ENCODE assay signal across 29 cellular contexts in the genomic region with DNA sequence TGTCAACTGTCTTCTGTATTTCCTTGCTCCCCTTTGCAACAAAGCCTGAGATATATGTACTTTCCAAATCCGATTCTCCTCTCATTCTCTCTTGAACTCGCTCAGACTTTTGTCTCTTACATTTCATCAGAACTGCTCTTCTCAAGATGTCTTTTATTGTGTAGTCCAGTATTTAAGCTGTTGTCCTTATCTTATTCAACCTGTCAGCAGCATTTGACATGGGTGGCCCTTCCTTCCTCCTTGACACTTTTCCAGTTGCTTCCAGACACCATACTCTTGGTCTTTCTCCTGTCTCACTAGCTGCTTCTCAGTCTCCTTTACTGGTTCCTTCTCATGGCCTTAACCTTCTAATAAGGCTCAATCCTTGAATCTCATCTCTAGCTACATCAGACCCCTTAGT.
"Had no signal": no experiment of that assay in that cellular context is flagged by ENCODE, and none has a peak within 500 bp of the region (broad histone marks: within the 10 kb centered on the region; RNA-seq: fewer than 3 reads in every experiment).

No MANE protein-coding gene starts in this region.

- H3K4me1 ChIP-seq: left lung, lower lobe of right lung, pancreas, prostate gland, stomach, testis, thyroid gland, transverse colon, upper lobe of left lung had no signal

- DNase-seq: immature natural killer cell; kidney; left colon; left lung; lower lobe of right lung; mammary epithelial cell; mesenchymal stem cell; naive thymus-derived CD8-positive, alpha-beta T cell; nucleus accumbens; pancreas; posterior cingulate gyrus; retina; right cardiac atrium; stimulated activated CD4-positive, alpha-beta T cell treated with anti-CD3 and anti-CD28 coated beads, Interleukin-12 subunit alpha, Interleukin-12 subunit beta, amount 100 ng/mL, for 4 hours; stimulated activated CD4-positive, alpha-beta T cell treated with anti-CD3 and anti-CD28 coated beads, Interleukin-15, amount 100 ng/mL, for 24 hours; stimulated activated CD4-positive, alpha-beta T cell treated with anti-CD3 and anti-CD28 coated beads, Interleukin-2, amount 100 ng/mL, for 24 hours; stimulated activated CD4-positive, alpha-beta T cell treated with anti-CD3 and anti-CD28 coated beads, Interleukin-4, amount 100 ng/mL, for 1 hour; stimulated activated naive B cell treated with anti-CD40 and anti-IgM and Interleukin-4, amounts not matched to agents 10 μg/mL and 1 μg/mL and 100 μg/mL, for 72 hours; stimulated activated naive CD8-positive, alpha-beta T cell treated with anti-CD3 and anti-CD28 coated beads, Interleukin-15, Interleukin-2, amounts not matched to agents 100 U/mL and 50 U/mL, for 24 hours; stomach; testis; thyroid gland; transverse colon; upper lobe of left lung had no signal

- FAIRE-seq: islet of Langerhans, kidney, pancreas had no signal

- H3K27ac ChIP-seq: left lung, lower lobe of right lung, pancreas, prostate gland, skin epidermis, stomach, testis, thyroid gland, transverse colon, upper lobe of left lung, vagina had no signal

- H3K9me3 ChIP-seq: left lung, lower lobe of right lung, pancreas, prostate gland, stomach, testis, thyroid gland, transverse colon, upper lobe of left lung, vagina had no signal

- ATAC-seq: left colon; left lung; lower lobe of right lung; naive thymus-derived CD8-positive, alpha-beta T cell; pancreas; right cardiac atrium; sciatic nerve; stimulated activated naive B cell treated with anti-CD40 and anti-IgM and Interleukin-4, amounts not matched to agents 10 μg/mL and 1 μg/mL and 100 μg/mL, for 72 hours; stimulated activated naive CD8-positive, alpha-beta T cell treated with anti-CD3 and anti-CD28 coated beads, Interleukin-15, Interleukin-2, amounts not matched to agents 100 U/mL and 50 U/mL, for 24 hours had no signal

- H3K4me3 ChIP-seq: left lung, lower lobe of right lung, pancreas, prostate gland, skin epidermis, stomach, testis, thyroid gland, transverse colon, upper lobe of left lung, vagina had no signal
